ENCODE assay signal across 19 cellular contexts in the genomic region with DNA sequence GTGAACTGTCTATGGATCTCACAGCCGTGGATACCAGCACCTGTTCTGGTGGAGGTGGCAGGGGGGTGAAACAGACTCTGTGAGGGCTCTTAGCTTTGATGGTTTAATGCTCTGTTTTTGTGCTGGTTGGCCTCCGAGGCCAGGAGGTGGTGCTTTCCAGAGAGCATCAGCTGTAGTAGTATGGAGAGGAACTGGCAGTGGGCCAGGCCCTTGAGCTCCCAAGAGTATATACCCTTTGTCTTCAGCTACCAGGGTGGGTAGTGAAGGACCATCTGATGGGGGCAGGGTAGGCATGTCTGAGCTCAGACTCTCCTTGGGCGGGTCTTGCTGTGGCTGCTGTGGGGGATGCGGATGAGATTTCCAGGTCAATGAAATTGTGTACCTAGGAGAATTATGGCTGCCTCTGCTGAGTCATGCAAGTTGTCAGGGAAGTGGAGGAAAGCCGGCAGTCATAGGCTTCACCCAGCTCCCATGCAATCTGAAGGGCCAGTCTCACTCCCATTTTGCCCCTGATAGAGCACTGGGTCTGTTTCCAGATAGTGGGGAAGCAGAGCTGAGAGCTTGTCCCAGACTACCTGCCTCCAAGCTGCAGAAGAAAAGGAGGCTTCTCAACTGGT.
DNase-seq lines count a peak whose midpoint lies in the region; ATAC-seq and FAIRE-seq lines count a peak whose summit lies in the region.
"Had no signal": no experiment of that assay in that cellular context is flagged by ENCODE, and none has a peak within 500 bp of the region (broad histone marks: within the 10 kb centered on the region; RNA-seq: fewer than 3 reads in every experiment).

No MANE protein-coding gene starts in this region.

- no peak overlapping the region for H3K4me3 ChIP-seq in SJCRH30
- H3K4me3 ChIP-seq: HAP-1, sigmoid colon had no signal

- no peaks in the 10 kb centered on the region for H3K4me1 ChIP-seq in SJCRH30
- H3K4me1 ChIP-seq: HAP-1, sigmoid colon had no signal

- no peaks in the 10 kb centered on the region for H3K9me3 ChIP-seq in SJCRH30 (replicated peaks)
- H3K9me3 ChIP-seq: HAP-1, sigmoid colon had no signal

- no peak for ATAC-seq in GM18498 (IDR thresholded peaks at IDR 0.05; ENCODE audit: unreplicated experiment)
- ATAC-seq: activated CD8-positive, alpha-beta T cell treated with anti-CD3 and anti-CD28 coated beads for 36 hours; activated T-cell treated with anti-CD3 and anti-CD28 coated beads, Interleukin-2, amount 50 U/mL, for 72 hours had no signal

- no peak overlapping the region for H3K27ac ChIP-seq in SJCRH30
- H3K27ac ChIP-seq: brain microvascular endothelial cell, epithelial cell of prostate, sigmoid colon, WERI-Rb-1 had no signal

- no peak for FAIRE-seq in RCC 7860 (lab: Jason Lieb, UNC)

- no peaks in the 10 kb centered on the region for H3K27me3 ChIP-seq in SJCRH30
- H3K27me3 ChIP-seq: brain microvascular endothelial cell, sigmoid colon had no signal

- DNase-seq in COR-L47 (lab: John Stamatoyannopoulos, UW) (peak; percentile 3), NCI-H1105 (lab: John Stamatoyannopoulos, UW) (peak; percentile 97), NCI-H2196 (lab: John Stamatoyannopoulos, UW; ENCODE audit: unreplicated experiment) (peak; percentile 27), SJCRH30 (peak; percentile 16 to 44), hepatic stellate cell (ENCODE audit: low spot score) (no peak), RCC 7860 (ENCODE audit: low spot score) (no peak), midbrain (lab: John Stamatoyannopoulos, UW) (no peak)
- DNase-seq: activated CD8-positive, alpha-beta T cell treated with anti-CD3 and anti-CD28 coated beads for 36 hours; activated naive CD8-positive, alpha-beta T cell treated with anti-CD3 and anti-CD28 coated beads, Interleukin-2, amount 10 ng/mL, durations not matched to agents 7 days and 5 days; activated T-cell treated with anti-CD3 and anti-CD28 coated beads, Interleukin-2, amount 50 U/mL, for 72 hours; brain microvascular endothelial cell; CD8-positive, alpha-beta memory T cell; MV-4-11; sigmoid colon; stimulated activated CD4-positive, alpha-beta T cell treated with anti-CD3 and anti-CD28 coated beads, Interleukin-2, amount 100 ng/mL, for 24 hours; WERI-Rb-1 had no signal

- no peaks in the 10 kb centered on the region for H3K36me3 ChIP-seq in SJCRH30
- H3K36me3 ChIP-seq: brain microvascular endothelial cell, HAP-1, sigmoid colon, WERI-Rb-1 had no signal

Comparison
In these comparisons a context has a peak if more than half of its experiments do, and no peak if none do; other contexts are left out.
1. DNase-seq: peak in COR-L47 (single experiment), NCI-H1105 (single experiment), NCI-H2196 (single experiment) and SJCRH30 (2 of 2); none in hepatic stellate cell (single experiment), RCC 7860 (single experiment) and midbrain (single experiment).